In genomic region chr3:13014755-13015285, GRCh38 we compare ENCODE assay signal across 10 cellular contexts. TPM values are rescaled to one million over a fixed set of nuclear protein-coding genes. Genes with fewer than 3 reads are reported as not detected.
A peak's percentile ranks its signal among the peaks of the same experiment; 100 is the strongest.
DNase-seq lines count a peak whose midpoint lies in the region; ATAC-seq, FAIRE-seq and TF ChIP-seq lines count a peak whose summit lies in the region.
"Had no signal": no experiment of that assay in that cellular context is flagged by ENCODE, and none has a peak within 500 bp of the region (broad histone marks: within the 10 kb centered on the region; RNA-seq: fewer than 3 reads in every experiment).

No MANE protein-coding gene starts in this region.

- H3K27ac ChIP-seq in HepG2 (ENCODE audit: extremely low read length, insufficient read depth, low read length) (no peak overlapping the region), suprapubic skin (peak overlapping the region; percentile 86)

- POLR2A ChIA-PET in activated CD8-positive, alpha-beta T cell treated with anti-CD3 and anti-CD28 coated beads for 36 hours (lab: Charles Lee): interaction anchor here (0.6 to 8.0 kb wide), 5 partner anchors 10 to 77 kb away, joined by 3 to 47 read pairs (median 4); no protein-coding TSS in a partner anchor
- POLR2A ChIA-PET in HepG2 (lab: Yijun Ruan, JAX): no interaction called here

- no peaks in the 10 kb centered on the region for H3K9me3 Mint-ChIP-seq in activated CD8-positive, alpha-beta T cell treated with anti-CD3 and anti-CD28 coated beads for 36 hours

- H4K20me1 ChIP-seq in HepG2 (ENCODE audit: insufficient read depth, low read length): 0 out of 2 replicates have a peak, but pooled peaks cover 4% of the 10 kb centered on the region

- no peak overlapping the region for H3K9ac ChIP-seq in HepG2 (ENCODE audit: insufficient read depth, low read depth, low read length)
- H3K9ac ChIP-seq: SK-N-SH had no signal

- peak overlapping the region; percentile 68 for H3K4me3 Mint-ChIP-seq in activated CD8-positive, alpha-beta T cell treated with anti-CD3 and anti-CD28 coated beads for 36 hours

- H3K27me3 Mint-ChIP-seq in activated CD8-positive, alpha-beta T cell treated with anti-CD3 and anti-CD28 coated beads for 36 hours: no peaks in the 10 kb centered on the region

- H3K27me3 ChIP-seq in HepG2 (ENCODE audit: control insufficient read depth in 1 of 2, insufficient read depth in 2 of 2, low read length in 2 of 2): no peaks in the 10 kb centered on the region
- no peaks in the 10 kb centered on the region for H3K27me3 ChIP-seq in suprapubic skin
- H3K27me3 ChIP-seq in H7 (ENCODE audit: control insufficient read depth, insufficient read depth, low read length): no peaks in the 10 kb centered on the region

- WGBS in HepG2 (ENCODE audit: low lambda C conversion rate): 100% methylated on average over 1 of the region's 6 CpGs
- WGBS in suprapubic skin: 69% methylated on average over 2 of the region's 6 CpGs

- FAIRE-seq in HepG2 (lab: Jason Lieb, UNC): no peak
- FAIRE-seq: endometrium had no signal

- no TSS peak for BruUV-seq in HepG2 (replicated peaks; lab: Mats Ljungman, UMichigan)

- no peak for TF ChIP-seq CTCF in activated CD8-positive, alpha-beta T cell treated with anti-CD3 and anti-CD28 coated beads for 36 hours (IDR thresholded peaks at IDR 0.05)
- TF ChIP-seq CTCF in HepG2 (CRISPR knock-in tag; IDR thresholded peaks at IDR 0.05): no peak
- no peak for TF ChIP-seq CTCF in suprapubic skin (IDR thresholded peaks at IDR 0.05)

- H3K4me1 Mint-ChIP-seq in activated CD8-positive, alpha-beta T cell treated with anti-CD3 and anti-CD28 coated beads for 36 hours (ENCODE audit: low read depth): peaks cover 71% of the 10 kb centered on the region

- TF ChIP-seq EP300 in HepG2 (IDR thresholded peaks at IDR 0.05; ENCODE audit: low read depth in 2 of 2, low read length in 2 of 2) (no peak), HepG2 (CRISPR knock-in tag; IDR thresholded peaks at IDR 0.05; ENCODE audit: borderline replicate concordance) (no peak), suprapubic skin (IDR thresholded peaks at IDR 0.05) (no peak)

- CTCF ChIA-PET in activated CD8-positive, alpha-beta T cell treated with anti-CD3 and anti-CD28 coated beads for 36 hours (lab: Charles Lee): interaction anchor here (0.9 to 13.0 kb wide), 5 partner anchors 10 to 24 kb away, joined by 3 to 118 read pairs (median 4); no protein-coding TSS in a partner anchor
- CTCF ChIA-PET in HepG2 (lab: Yijun Ruan, JAX; ENCODE audit: low intra/inter-chr PET ratio, low total read pairs): no interaction called here

- H3K36me3 ChIP-seq in HepG2 (replicated peaks in 1 of 2; ENCODE audit: control insufficient read depth in 1 of 2, insufficient read depth in 2 of 2, low read length in 2 of 2) (no peaks in the 10 kb centered on the region), suprapubic skin (no peaks in the 10 kb centered on the region), H7 (replicated peaks; ENCODE audit: control insufficient read depth, insufficient read depth, low read length) (no peaks in the 10 kb centered on the region)

- in situ Hi-C loops in HepG2 (cut with HindIII; ENCODE audit: extremely low pct_ligation_motif_present, low pct_unique_long_range_greater_than_20kb): no loop called here

- H3K36me3 Mint-ChIP-seq in activated CD8-positive, alpha-beta T cell treated with anti-CD3 and anti-CD28 coated beads for 36 hours (ENCODE audit: low read depth): peaks cover 14% of the 10 kb centered on the region

- H3K9me3 ChIP-seq in HepG2 (ENCODE audit: low read length) (no peaks in the 10 kb centered on the region), suprapubic skin (no peaks in the 10 kb centered on the region)
- H3K9me3 ChIP-seq: SK-N-SH had no signal

- ATAC-seq in activated CD8-positive, alpha-beta T cell treated with anti-CD3 and anti-CD28 coated beads for 36 hours: no peak
- ATAC-seq in HepG2 (no peak), HG02798 (IDR thresholded peaks at IDR 0.05; ENCODE audit: poor library complexity, unreplicated experiment) (no peak)
- ATAC-seq in activated CD4-positive, CD25-positive, alpha-beta regulatory T cell treated with anti-CD3 and anti-CD28 coated beads, Interleukin-2, amount 50 U/mL, for 24 hours: no peak

- TF ChIP-seq POLR2A in HepG2 (IDR thresholded peaks at IDR 0.05; ENCODE audit: insufficient read depth in 1 of 2, low read depth in 2 of 2, low read length in 2 of 2) (no peak), suprapubic skin (IDR thresholded peaks at IDR 0.05) (no peak)

- intact Hi-C loops in activated CD8-positive, alpha-beta T cell treated with anti-CD3 and anti-CD28 coated beads for 36 hours (cut with micrococcal nuclease): no loop called here
- intact Hi-C loops in HepG2 (cut with micrococcal nuclease; ENCODE audit: unreplicated experiment): no loop called here

- peaks cover 8% of the 10 kb centered on the region for H3K4me1 ChIP-seq in HepG2 (ENCODE audit: insufficient read depth, low read length)
- peaks cover 42% of the 10 kb centered on the region for H3K4me1 ChIP-seq in suprapubic skin

- no peak overlapping the region for H2AFZ ChIP-seq in HepG2 (ENCODE audit: low read length)

- DNase-seq in activated effector memory CD4-positive, alpha-beta T cell treated with anti-CD3 and anti-CD28 coated beads, Interleukin-2, amount 50 U/mL, for 16 hours: peak; percentile 62
- no peak for DNase-seq in activated effector memory CD4-positive, alpha-beta T cell treated with Interleukin-2 at 50 U/mL for 16 hours
- peak; percentile 42 for DNase-seq in activated CD8-positive, alpha-beta T cell treated with anti-CD3 and anti-CD28 coated beads for 36 hours
- DNase-seq in HepG2 (ENCODE audit: low spot score) (no peak), suprapubic skin (ENCODE audit: low spot score in 2 of 2) (peak in 1 of 2 donors; percentile 40), H7 (no peak)

- TF ChIP-seq RAD21 in HepG2 (CRISPR knock-in tag; IDR thresholded peaks at IDR 0.05): no peak

- H3K4me3 ChIP-seq in HepG2 (replicated peaks in 1 of 3; ENCODE audit: insufficient read depth in 1 of 3, low read depth in 2 of 3, low read length in 3 of 3): no peak overlapping the region
- peak overlapping the region; percentile 34 for H3K4me3 ChIP-seq in suprapubic skin
- no peak overlapping the region for H3K4me3 ChIP-seq in H7 (ENCODE audit: insufficient read depth, low read depth, low read length)

- H3K4me2 ChIP-seq in HepG2 (ENCODE audit: low read depth, low read length): no peak overlapping the region
- H3K4me2 ChIP-seq: SK-N-SH had no signal

- peak overlapping the region; percentile 99 for H3K27ac Mint-ChIP-seq in activated CD8-positive, alpha-beta T cell treated with anti-CD3 and anti-CD28 coated beads for 36 hours

- H3K79me2 ChIP-seq in HepG2 (ENCODE audit: insufficient read depth, low read length): no peaks in the 10 kb centered on the region

TF ChIP-seq in HepG2, 621 proteins besides CTCF, POLR2A, EP300 and RAD21:
- no peak for TF ChIP-seq ZNF563 (CRISPR knock-in tag; IDR thresholded peaks at IDR 0.05)
- 0 out of 2 replicates have a peak, but pooled peaks have one; percentile 8 for TF ChIP-seq ZNF629 (CRISPR knock-in tag; conservative IDR thresholded peaks at IDR 0.05)
- no peak for TF ChIP-seq ZSCAN30 (CRISPR knock-in tag; IDR thresholded peaks at IDR 0.05)
- no peak for TF ChIP-seq ZNF550 (CRISPR knock-in tag; IDR thresholded peaks at IDR 0.05; ENCODE audit: borderline replicate concordance)
- TF ChIP-seq MTA1 (CRISPR knock-in tag; IDR thresholded peaks at IDR 0.05; ENCODE audit: borderline replicate concordance): no peak
- no peak for TF ChIP-seq ZNF441 (CRISPR knock-in tag; IDR thresholded peaks at IDR 0.05; ENCODE audit: borderline replicate concordance)
- TF ChIP-seq SAFB2 (CRISPR knock-in tag; IDR thresholded peaks at IDR 0.05; ENCODE audit: borderline replicate concordance, low read depth): no peak

RNA-seq across cellular contexts. Expression of gene IQSEC1, which starts 58.4 kb away (rescaled TPM):
- 10 to 100 TPM; 31.7 to 39.2 TPM for total RNA-seq in activated CD8-positive, alpha-beta T cell treated with anti-CD3 and anti-CD28 coated beads for 36 hours
- total RNA-seq in HepG2 (2016; rRNA removed; fragmentation: Illumina TruSeq; extraction: Trizol) (17.4 and 24.2 TPM in 2 replicates), suprapubic skin (10 to 100 TPM; 26.7 to 52.4 (median 35.5) TPM)
- total RNA-seq in HepG2 (2016; cell fraction: cytosol; rRNA removed; fragmentation: Illumina TruSeq; extraction: Trizol; ENCODE audit: low read depth): 12.3 and 12.9 TPM in 2 replicates
- 17.6 and 20.3 TPM in 2 replicates for total RNA-seq in HepG2 (2016; cell fraction: insoluble cytoplasmic fraction; rRNA removed; fragmentation: Illumina TruSeq; extraction: Trizol)
- 25.6 and 28.9 TPM in 2 replicates for total RNA-seq in HepG2 (2016; cell fraction: membrane; rRNA removed; fragmentation: Illumina TruSeq; extraction: Trizol)
- 26.8 and 29.4 TPM in 2 replicates for total RNA-seq in HepG2 (2016; cell fraction: nucleus; rRNA removed; fragmentation: Illumina TruSeq; extraction: Trizol)
- 20.2 and 24.5 TPM in 2 replicates for polyA plus RNA-seq in HepG2 (2011; rRNA removed)
- polyA plus RNA-seq in HepG2 (2011; cell fraction: cytosol; rRNA removed): 11.4 and 12.7 TPM in 2 replicates
- polyA plus RNA-seq in HepG2 (2011; cell fraction: nucleus; rRNA removed): 77.1 and 100 TPM in 2 replicates
- polyA plus RNA-seq in HepG2 (2012): 40.4 and 47.7 TPM in 2 replicates
- polyA plus RNA-seq in HepG2 (2016; cell fraction: cytosol; fragmentation: Illumina TruSeq; extraction: Trizol; ENCODE audit: low read depth): 3.1 and 3.4 TPM in 2 replicates
- polyA plus RNA-seq in HepG2 (2016; cell fraction: insoluble cytoplasmic fraction; fragmentation: Illumina TruSeq; extraction: Trizol; ENCODE audit: low read depth): 23.2 and 33.8 TPM in 2 replicates
- 13.5 and 17.5 TPM in 2 replicates for polyA plus RNA-seq in HepG2 (2016; cell fraction: membrane; fragmentation: Illumina TruSeq; extraction: Trizol; ENCODE audit: low read depth)
- polyA plus RNA-seq in HepG2 (2016; cell fraction: nucleus; fragmentation: Illumina TruSeq; extraction: Trizol; ENCODE audit: insufficient read depth, low read depth): 57.5 and 60.4 TPM in 2 replicates
- 6.5 and 33.0 TPM in 2 replicates for polyA minus RNA-seq in HepG2 (2011; rRNA and poly(A)+ RNA removed; ENCODE audit: low replicate concordance)
- polyA minus RNA-seq in HepG2 (2011; cell fraction: cytosol; rRNA and poly(A)+ RNA removed): 25.6 and 30.7 TPM in 2 replicates
- 49.3 and 52.3 TPM in 2 replicates for polyA minus RNA-seq in HepG2 (2011; cell fraction: nucleus; rRNA and poly(A)+ RNA removed)
- total RNA-seq in H7 (2014; rRNA removed; shearing (Covaris generic)): 13.5 and 22.5 TPM in 2 replicates

Comparison
In these comparisons a context has a peak if more than half of its experiments do, and no peak if none do; other contexts are left out.
1. DNase-seq: peak in activated effector memory CD4-positive, alpha-beta T cell treated with anti-CD3 and anti-CD28 coated beads, Interleukin-2, amount 50 U/mL, for 16 hours (single experiment) and activated CD8-positive, alpha-beta T cell treated with anti-CD3 and anti-CD28 coated beads for 36 hours (single experiment); none in activated effector memory CD4-positive, alpha-beta T cell treated with Interleukin-2 at 50 U/mL for 16 hours (single experiment), HepG2 (single experiment) and H7 (single experiment).